Comparison of ENCODE assay signal across 17 cellular contexts in the genomic region with DNA sequence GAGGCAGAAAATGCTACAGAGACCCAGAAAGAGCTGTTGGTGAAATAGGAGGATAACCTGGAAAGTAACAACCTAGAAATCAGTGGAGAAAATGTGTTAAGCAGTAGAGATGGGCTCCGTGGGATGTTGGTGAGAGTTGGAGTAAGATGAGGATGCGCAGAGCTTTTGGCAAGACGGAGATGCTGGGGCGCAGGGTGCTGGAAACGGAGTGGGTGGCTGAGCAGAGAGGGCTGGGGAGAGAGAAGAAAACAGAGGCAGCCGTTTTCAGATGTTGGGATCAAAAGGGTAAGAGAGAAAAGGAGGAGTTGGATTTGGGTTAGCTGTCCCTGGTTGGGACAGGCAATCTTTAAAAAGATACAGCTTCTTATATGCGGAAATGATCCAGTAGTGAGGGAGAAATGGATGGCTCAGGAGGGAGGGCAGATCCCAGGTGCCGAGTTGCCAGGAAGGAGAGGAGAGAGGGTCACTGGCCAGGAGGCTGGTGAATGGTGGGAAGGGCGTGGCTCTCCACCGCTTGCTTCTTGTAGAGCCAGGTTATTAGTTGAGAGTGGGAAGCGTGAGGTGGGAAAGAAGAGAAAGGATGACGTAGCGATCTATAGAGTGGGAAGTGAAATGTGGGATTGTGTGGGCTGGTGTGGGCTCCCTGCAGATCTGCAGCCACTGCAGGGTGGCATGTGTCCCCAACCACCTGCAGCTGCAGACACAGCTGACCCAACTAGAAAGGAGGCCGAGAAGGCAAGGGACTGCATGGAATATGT.
"Had no signal": no experiment of that assay in that cellular context is flagged by ENCODE, and none has a peak within 500 bp of the region (broad histone marks: within the 10 kb centered on the region; RNA-seq: fewer than 3 reads in every experiment).

No MANE protein-coding gene starts in this region.

- DNase-seq: activated CD4-positive, alpha-beta T cell treated with anti-CD3 and anti-CD28 coated beads, Interleukin-2, amount 10 ng/mL, durations not matched to agents 7 days and 5 days; activated CD8-positive, alpha-beta memory T cell treated with anti-CD3 and anti-CD28 coated beads, Interleukin-2, amount 50 U/mL, for 48 hours; activated gamma-delta T cell treated with Interleukin-2 at 50 U/mL for 16 hours; adrenal gland; effector memory CD8-positive, alpha-beta T cell; left cardiac atrium; mesendoderm; stimulated activated CD4-positive, alpha-beta T cell treated with anti-CD3 and anti-CD28 coated beads, Interleukin-2, amount 100 ng/mL, for 24 hours; stimulated activated naive CD4-positive, alpha-beta T cell treated with Interleukin-2 at 50 U/mL for 16 hours; substantia nigra had no signal

- H3K4me3 ChIP-seq: adrenal gland, hepatocyte, right atrium auricular region, tibial nerve, vagina had no signal

- ATAC-seq: activated CD4-positive, CD25-positive, alpha-beta regulatory T cell treated with anti-CD3 and anti-CD28 coated beads, Interleukin-2, amount 50 U/mL, for 24 hours; activated naive CD4-positive, alpha-beta T cell treated with anti-CD3 and anti-CD28 coated beads, Interleukin-2, amount 50 U/mL, for 72 hours; effector memory CD8-positive, alpha-beta T cell; left cardiac atrium; natural killer cell treated with Interleukin-12 subunit alpha and Interleukin-12 subunit beta and Interleukin-15 and Interleukin-18, amount 100 ng/mL, for 72 hours had no signal

- H3K27me3 ChIP-seq: adrenal gland, hepatocyte, right atrium auricular region, tibial nerve, vagina had no signal

- H3K9me3 ChIP-seq: adrenal gland, right atrium auricular region, tibial nerve, vagina had no signal

- H3K36me3 ChIP-seq: adrenal gland, right atrium auricular region, tibial nerve, vagina had no signal

- H3K27ac ChIP-seq: adrenal gland, hepatocyte, right atrium auricular region, tibial nerve, vagina had no signal
